Comparison of ENCODE assay signal across 8 cellular contexts in genomic region chr21:46459356-46460112, GRCh38. TPM values are rescaled to one million over a fixed set of nuclear protein-coding genes. Genes with fewer than 3 reads are reported as not detected.
DNase-seq lines count a peak whose midpoint lies in the region; ATAC-seq lines count a peak whose summit lies in the region.

No MANE protein-coding gene starts in this region.

- peak overlapping the region; percentile 86 for H3K27ac ChIP-seq in substantia nigra (ENCODE audit: low read depth, low read length, poor library complexity, severe bottlenecking)

- no peaks in the 10 kb centered on the region for H3K27me3 Mint-ChIP-seq in T-helper 1 cell treated with Interleukin-12 subunit alpha and Interleukin-12 subunit beta and Interleukin-4 antibody, amounts not matched to agents 30 μg/mL and 1 μg/mL, for 36 hours (ENCODE audit: low read depth)

- peak overlapping the region; percentile 90 for H3K4me3 Mint-ChIP-seq in T-helper 1 cell treated with Interleukin-12 subunit alpha and Interleukin-12 subunit beta and Interleukin-4 antibody, amounts not matched to agents 30 μg/mL and 1 μg/mL, for 36 hours

- peak; percentile 35 for DNase-seq in SIG-M5 treated with dmso at 0.1 percent for 504 hours (lab: John Stamatoyannopoulos, UW; ENCODE audit: unreplicated experiment)
- no peak for DNase-seq in SIG-M5 (lab: John Stamatoyannopoulos, UW)
- peak; percentile 62 for DNase-seq in dermis blood vessel endothelial cell
- peak; percentile 32 to 63 for DNase-seq in lung microvascular endothelial cell (ENCODE audit: low read depth in 2 of 2)
- DNase-seq in substantia nigra (lab: John Stamatoyannopoulos, UW): peak in 11 of 49 donors; percentile 30 to 83 (median 42)

- H3K36me3 Mint-ChIP-seq in T-helper 1 cell treated with Interleukin-12 subunit alpha and Interleukin-12 subunit beta and Interleukin-4 antibody, amounts not matched to agents 30 μg/mL and 1 μg/mL, for 36 hours (ENCODE audit: low read depth): peaks cover 9% of the 10 kb centered on the region

- no peak for ATAC-seq in GM18517 (IDR thresholded peaks at IDR 0.05; ENCODE audit: unreplicated experiment)
- no peak for ATAC-seq in GM18520 (IDR thresholded peaks at IDR 0.05; ENCODE audit: unreplicated experiment)

- H3K9me3 Mint-ChIP-seq in T-helper 1 cell treated with Interleukin-12 subunit alpha and Interleukin-12 subunit beta and Interleukin-4 antibody, amounts not matched to agents 30 μg/mL and 1 μg/mL, for 36 hours: no peaks in the 10 kb centered on the region

- H3K4me1 Mint-ChIP-seq in T-helper 1 cell treated with Interleukin-12 subunit alpha and Interleukin-12 subunit beta and Interleukin-4 antibody, amounts not matched to agents 30 μg/mL and 1 μg/mL, for 36 hours (ENCODE audit: low read depth): peaks cover 28% of the 10 kb centered on the region

- H3K27ac Mint-ChIP-seq in T-helper 1 cell treated with Interleukin-12 subunit alpha and Interleukin-12 subunit beta and Interleukin-4 antibody, amounts not matched to agents 30 μg/mL and 1 μg/mL, for 36 hours: peak overlapping the region; percentile 80

RNA-seq across cellular contexts. Expression of gene DIP2A, which starts 0.8 kb away (rescaled TPM):
- 43.6 and 49.5 TPM in 2 replicates for total RNA-seq in dermis blood vessel endothelial cell
- total RNA-seq in lung microvascular endothelial cell: 18.1 and 29.8 TPM in 2 replicates
